8 cellular contexts compared by ENCODE assay signal in the genomic region with DNA sequence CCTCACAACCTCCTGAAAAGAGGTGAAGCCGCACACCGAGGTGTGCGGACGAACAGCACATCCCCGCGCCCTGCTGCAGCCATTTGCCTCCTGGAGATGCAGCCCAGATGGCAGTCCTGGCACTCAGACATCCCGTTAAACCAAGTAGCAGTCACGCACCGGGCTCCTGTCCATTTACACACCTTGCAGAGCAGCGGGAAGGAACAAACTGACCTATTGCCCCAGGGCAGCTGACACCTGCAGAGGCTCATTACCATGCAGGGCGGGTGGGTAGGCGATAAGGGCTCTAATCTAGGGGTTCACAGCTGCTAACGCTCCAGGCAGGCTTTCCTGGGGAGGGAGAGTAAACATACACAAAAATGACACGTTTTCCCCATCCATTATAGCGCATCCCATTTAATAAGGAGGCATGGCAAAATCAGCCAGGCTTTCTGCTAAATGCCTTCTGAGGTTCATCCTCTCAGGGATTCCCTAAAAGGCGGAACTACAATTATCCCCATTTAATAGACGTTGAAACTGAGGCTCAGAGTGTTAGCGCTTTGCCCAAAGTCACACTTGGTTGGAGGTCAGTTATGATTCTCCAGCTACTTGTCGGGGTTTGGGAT. TPM values are rescaled to one million over a fixed set of nuclear protein-coding genes. Genes with fewer than 3 reads are reported as not detected.
DNase-seq lines count a peak whose midpoint lies in the region; ATAC-seq and TF ChIP-seq lines count a peak whose summit lies in the region.

No MANE protein-coding gene starts in this region.

- peak overlapping the region; percentile 87 for H3K4me2 ChIP-seq in DOHH2 (ENCODE audit: low read length)

- H3K36me3 ChIP-seq in DOHH2 (ENCODE audit: control insufficient read depth, low read length) (peaks cover 15% of the 10 kb centered on the region), breast epithelium (no peaks in the 10 kb centered on the region), vagina (peaks cover 0 to 9% of the 10 kb centered on the region in 2 donors)

- H3K36me3 Mint-ChIP-seq in memory B cell: peaks cover 15% of the 10 kb centered on the region

- intact Hi-C loops in breast epithelium (cut with DNase I; ENCODE audit: low total_unique reads): loop anchor here (5.0 kb wide), 1 partner anchor 37 kb away; a partner anchor contains a TSS
- intact Hi-C loops in vagina (cut with DNase I): loop anchor here (5.0 kb wide), 1 partner anchor 37 kb away; a partner anchor contains a TSS

- TF ChIP-seq POLR2A in NB4 (IDR thresholded peaks at IDR 0.05; ENCODE audit: extremely low read depth, insufficient read length) (no peak), breast epithelium (IDR thresholded peaks at IDR 0.05) (no peak), vagina (IDR thresholded peaks at IDR 0.05) (no peak)

- H3K9me3 Mint-ChIP-seq in memory B cell: no peaks in the 10 kb centered on the region

- H3K4me1 ChIP-seq in DOHH2 (ENCODE audit: control insufficient read depth, low read length) (peaks cover 55% of the 10 kb centered on the region), breast epithelium (peaks cover 38% of the 10 kb centered on the region in 2 donors), vagina (peaks cover 75% of the 10 kb centered on the region)

- no peaks in the 10 kb centered on the region for H3K27me3 Mint-ChIP-seq in memory B cell

- H3K79me2 ChIP-seq in DOHH2 (ENCODE audit: control insufficient read depth, low read length): peaks cover 43% of the 10 kb centered on the region

- H3K27ac ChIP-seq in DOHH2 (ENCODE audit: low read depth, low read length) (peak overlapping the region; percentile 90), breast epithelium (peak overlapping the region; percentile 96 to 97), vagina (peak overlapping the region; percentile 93)

- H3K4me3 Mint-ChIP-seq in memory B cell: peak overlapping the region; percentile 93

- DNase-seq in NB4 (ENCODE audit: low read depth): no peak
- no peak for DNase-seq in breast epithelium (ENCODE audit: low spot score in 2 of 2)
- peak in 1 of 2 donors; percentile 43 for DNase-seq in memory B cell (ENCODE audit: low spot score in 2 of 2)
- DNase-seq in vagina (ENCODE audit: extremely low spot score in 2 of 2): no peak
- DNase-seq in AG20443 (ENCODE audit: low spot score): no peak
- no peak for DNase-seq in NCI-H510A treated with DMSO at 0.1 percent for 48 hours (lab: John Stamatoyannopoulos, UW)

- peaks cover 20% of the 10 kb centered on the region for H3F3A ChIP-seq in DOHH2 (ENCODE audit: control insufficient read depth, insufficient read depth)

- H3K9me2 ChIP-seq in DOHH2 (replicated peaks; ENCODE audit: control insufficient read depth, low read length): no peaks in the 10 kb centered on the region

- H3K9me3 ChIP-seq in DOHH2 (ENCODE audit: control insufficient read depth, insufficient read depth, low read length) (no peaks in the 10 kb centered on the region), breast epithelium (no peaks in the 10 kb centered on the region), vagina (no peaks in the 10 kb centered on the region)

- TF ChIP-seq CTCF in DOHH2 (IDR thresholded peaks at IDR 0.05; ENCODE audit: low read depth, low read length, poor library complexity, severe bottlenecking) (no peak), NB4 (IDR thresholded peaks at IDR 0.05; ENCODE audit: low read depth, low read length) (no peak), breast epithelium (IDR thresholded peaks at IDR 0.05) (no peak), vagina (IDR thresholded peaks at IDR 0.05) (no peak)

- 0 out of 2 replicates have a peak, but pooled peaks cover 2% of the 10 kb centered on the region for H4K20me1 ChIP-seq in DOHH2 (ENCODE audit: control insufficient read depth, insufficient read depth, low read depth, low read length)

- H3K4me1 Mint-ChIP-seq in memory B cell: peaks cover 51% of the 10 kb centered on the region

- H3K4me3 ChIP-seq in DOHH2 (ENCODE audit: low read length): peak overlapping the region; percentile 86
- peak overlapping the region; percentile 62 for H3K4me3 ChIP-seq in NB4 (ENCODE audit: low read depth, low read length)
- H3K4me3 ChIP-seq in breast epithelium: peak overlapping the region; percentile 60 to 91 (median 75)
- peak overlapping the region; percentile 81 to 98 for H3K4me3 ChIP-seq in vagina

- H3K27ac Mint-ChIP-seq in memory B cell: peak overlapping the region; percentile 98

- ATAC-seq in memory B cell (ENCODE audit: low read depth): no peak
- ATAC-seq in HG03571 (IDR thresholded peaks at IDR 0.05; ENCODE audit: unreplicated experiment): no peak

- H3K27me3 ChIP-seq in DOHH2 (ENCODE audit: control insufficient read depth, low read length): no peaks in the 10 kb centered on the region
- H3K27me3 ChIP-seq in breast epithelium: no peaks in the 10 kb centered on the region
- H3K27me3 ChIP-seq in vagina: no peaks in the 10 kb centered on the region

RNA-seq across cellular contexts. Expression of a gene that starts 0.8 kb away (rescaled TPM):
- 10 to 100 TPM; 28.0 to 68.8 (median 33.4) TPM for total RNA-seq in breast epithelium
- total RNA-seq in vagina: 123 TPM

RNA-seq across cellular contexts. Expression of a gene that starts 2.7 kb away (rescaled TPM):
- total RNA-seq in breast epithelium: 10 to 100 TPM; 37.4 to 51.4 (median 40.8) TPM
- total RNA-seq in vagina: 62.4 TPM

RNA-seq across cellular contexts. Expression of a gene that starts 4.8 kb away (rescaled TPM):
- total RNA-seq in breast epithelium (10 to 100 TPM; 48.9 to 60.0 (median 59.4) TPM), vagina (68.5 TPM)

RNA-seq across cellular contexts. Expression of a gene that starts 16.9 kb away (rescaled TPM):
- total RNA-seq in breast epithelium: 10 to 100 TPM; 63.0 to 98.9 (median 95.7) TPM
- total RNA-seq in vagina: 246 TPM

RNA-seq across cellular contexts. Expression of a gene that starts 20.5 kb away (rescaled TPM):
- total RNA-seq in breast epithelium (1 to 10 TPM in 1 of 3 donors, under 1 TPM in 2; 0.33 to 2.2 (median 0.80) TPM), vagina (12.0 TPM)
